ENCODE assay signal across 8 cellular contexts in the genomic region with DNA sequence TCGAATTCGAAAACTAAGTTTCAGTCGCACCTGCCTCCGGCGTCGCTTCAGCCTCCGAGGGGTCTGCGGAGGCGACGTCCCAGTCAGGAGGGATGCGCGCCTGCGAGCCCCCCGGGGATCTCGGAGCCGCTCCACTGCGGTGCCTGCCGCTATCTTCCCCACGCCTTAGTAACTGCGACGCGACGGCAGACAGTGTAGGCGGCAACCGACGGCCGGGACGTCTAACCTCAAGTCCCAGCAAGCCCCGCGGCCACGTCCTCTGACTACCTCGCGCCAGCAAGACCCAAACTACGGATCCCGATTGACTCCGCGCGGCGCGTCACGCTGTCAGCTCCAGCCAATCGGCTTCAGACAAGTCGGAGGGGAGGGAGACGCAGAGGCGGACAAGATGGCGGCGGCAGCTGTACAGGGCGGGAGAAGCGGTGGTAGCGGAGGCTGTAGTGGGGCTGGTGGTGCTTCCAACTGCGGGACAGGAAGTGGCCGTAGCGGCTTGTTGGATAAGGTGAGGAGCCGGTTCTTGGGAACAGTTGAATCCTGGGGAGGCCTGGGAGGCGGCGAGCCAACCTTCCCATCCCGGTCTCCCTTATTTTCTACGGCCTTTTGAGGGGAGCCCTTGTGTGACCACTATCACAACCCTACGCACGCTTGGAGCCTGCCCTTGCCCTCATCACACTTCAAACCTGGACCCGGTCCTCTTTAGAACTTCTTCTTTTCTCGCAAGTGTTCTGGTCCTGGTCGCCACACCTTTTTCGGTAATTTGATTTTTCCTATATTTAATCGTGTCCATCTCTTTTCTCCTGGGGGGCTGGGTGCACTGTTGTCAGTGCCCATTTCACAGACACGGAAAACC. TPM values are rescaled to one million over a fixed set of nuclear protein-coding genes. Genes with fewer than 3 reads are reported as not detected.
DNase-seq lines count a peak whose midpoint lies in the region; ATAC-seq and TF ChIP-seq lines count a peak whose summit lies in the region.

Gene SPCS2, plus strand, starts transcription at position 369 of the 850 bp plus-strand sequence. Its CDS starts 20 bp downstream, at position 389.
Gene XRRA1, minus strand, starts transcription at position 194 of the 850 bp plus-strand sequence. CDS start 8,213 bp downstream, outside the sequence.

- H3K36me3 ChIP-seq in Panc1 (ENCODE audit: control insufficient read depth, insufficient read depth, low read length) (peaks cover 12% of the 10 kb centered on the region; the same call in 1 of the 2 replicates), esophagus muscularis mucosa (peaks cover 0 to 16% (median 8%) of the 10 kb centered on the region in 4 donors), muscle layer of duodenum (ENCODE audit: control insufficient read depth in 1 of 2, insufficient read depth in 2 of 2, low read length in 2 of 2) (peaks cover 5 to 7% of the 10 kb centered on the region in 2 donors)

- CTCF ChIA-PET in Panc1 (lab: Charles Lee), result no interaction called here

- H3K4me3 Mint-ChIP-seq in activated T-cell treated with anti-CD3 and anti-CD28 coated beads, Interleukin-2, amount 50 U/mL, for 72 hours, result peak within 1 kb of the TSS; percentile 98 to 99

- H3K4me1 Mint-ChIP-seq in activated T-cell treated with anti-CD3 and anti-CD28 coated beads, Interleukin-2, amount 50 U/mL, for 72 hours (ENCODE audit: low read depth), result peaks cover 79% of the 10 kb centered on the region

- in situ Hi-C loops in Panc1 (cut with HindIII; ENCODE audit: low pct_unique_long_range_greater_than_20kb, low sequenced_read_pairs), result no loop called here

- H3K9me3 ChIP-seq in Panc1 (ENCODE audit: control insufficient read depth, insufficient read depth, low read depth, low read length) (no peaks in the 10 kb centered on the region), esophagus muscularis mucosa (no peaks in the 10 kb centered on the region), muscle layer of duodenum (ENCODE audit: control insufficient read depth in 1 of 2, low read length in 2 of 2) (no peaks in the 10 kb centered on the region)

- peak within 1 kb of the TSS; percentile 100 for H3K27ac Mint-ChIP-seq in activated T-cell treated with anti-CD3 and anti-CD28 coated beads, Interleukin-2, amount 50 U/mL, for 72 hours

- POLR2A ChIA-PET in Panc1 (lab: Charles Lee), result interaction anchor here (0.7 kb wide), 1 partner anchor 39 kb away, joined by 3 read pairs; no protein-coding TSS in a partner anchor

- no peak for TF ChIP-seq CTCF in Panc1 (IDR thresholded peaks at IDR 0.05)
- no peak for TF ChIP-seq CTCF in esophagus muscularis mucosa (IDR thresholded peaks at IDR 0.05)

- peaks cover 13 to 24% of the 10 kb centered on the region in 2 donors for H3K36me3 Mint-ChIP-seq in activated T-cell treated with anti-CD3 and anti-CD28 coated beads, Interleukin-2, amount 50 U/mL, for 72 hours (ENCODE audit: insufficient read depth in 2 of 2)

- DNase-seq in DMS53 (lab: John Stamatoyannopoulos, UW), result peak; percentile 100
- peak; percentile 94 for DNase-seq in KG1 (lab: John Stamatoyannopoulos, UW)
- peak; percentile 94 for DNase-seq in Panc1 (ENCODE audit: low read depth, low spot score)
- peak; percentile 98 to 99 for DNase-seq in activated T-cell treated with anti-CD3 and anti-CD28 coated beads, Interleukin-2, amount 50 U/mL, for 72 hours
- DNase-seq in esophagus muscularis mucosa (ENCODE audit: extremely low spot score), result peak; percentile 99
- peak; percentile 98 to 99 for DNase-seq in stimulated activated CD8-positive, alpha-beta memory T cell treated with anti-CD3 and anti-CD28 coated beads, Interleukin-7, amount 100 ng/mL, for 4 hours (ENCODE audit: low read depth in 2 of 2)

- TSS peak; percentile 87 for BruUV-seq in Panc1 (replicated peaks; lab: Mats Ljungman, UMichigan)

- peaks cover 12% of the 10 kb centered on the region for H3K4me1 ChIP-seq in Panc1 (ENCODE audit: control insufficient read depth, insufficient read depth, low read length)
- peaks cover 29 to 58% (median 38%) of the 10 kb centered on the region in 4 donors for H3K4me1 ChIP-seq in esophagus muscularis mucosa
- H3K4me1 ChIP-seq in muscle layer of duodenum (ENCODE audit: control insufficient read depth in 1 of 2, insufficient read depth in 2 of 2, low read length in 2 of 2), result peaks cover 9 to 31% of the 10 kb centered on the region in 2 donors

- under 1% methylated on average over 43 of the region's 66 CpGs for WGBS in esophagus muscularis mucosa

- H3K27me3 Mint-ChIP-seq in activated T-cell treated with anti-CD3 and anti-CD28 coated beads, Interleukin-2, amount 50 U/mL, for 72 hours (ENCODE audit: low read depth), result no peaks in the 10 kb centered on the region

- peak within 1 kb of the TSS; percentile 95 to 98 for H3K4me3 ChIP-seq in Panc1 (ENCODE audit: low read depth in 2 of 2, low read length in 2 of 2)
- peak within 1 kb of the TSS; percentile 71 to 84 (median 76) for H3K4me3 ChIP-seq in esophagus muscularis mucosa
- peak within 1 kb of the TSS; percentile 93 to 98 for H3K4me3 ChIP-seq in muscle layer of duodenum (ENCODE audit: low read depth in 1 of 2, low read length in 2 of 2)

- peak; percentile 54 for TF ChIP-seq POLR2A in esophagus muscularis mucosa (IDR thresholded peaks at IDR 0.05; ENCODE audit: low read depth)

- intact Hi-C loops in Panc1 (cut with micrococcal nuclease; ENCODE audit: unreplicated experiment), result no loop called here
- intact Hi-C loops in esophagus muscularis mucosa (cut with DNase I), result no loop called here

- H3K9me3 Mint-ChIP-seq in activated T-cell treated with anti-CD3 and anti-CD28 coated beads, Interleukin-2, amount 50 U/mL, for 72 hours, result peaks cover 0 to 2% of the 10 kb centered on the region in 2 donors

- ATAC-seq in GM21723 (IDR thresholded peaks at IDR 0.05; ENCODE audit: unreplicated experiment), result peak; percentile 88
- ATAC-seq in Panc1, result peak; percentile 100
- ATAC-seq in activated T-cell treated with anti-CD3 and anti-CD28 coated beads, Interleukin-2, amount 50 U/mL, for 72 hours (replicated peaks in 1 of 2), result peak; percentile 99

- peak within 1 kb of the TSS; percentile 97 for H3K27ac ChIP-seq in Panc1 (ENCODE audit: low read length)
- H3K27ac ChIP-seq in esophagus muscularis mucosa (replicated peaks in 1 of 4), result peak within 1 kb of the TSS; percentile 79 to 90 (median 82)
- H3K27ac ChIP-seq in muscle layer of duodenum (ENCODE audit: low read length), result peak within 1 kb of the TSS; percentile 89

- H3K27me3 ChIP-seq in Panc1 (ENCODE audit: control insufficient read depth, insufficient read depth, low read length) (no peaks in the 10 kb centered on the region), esophagus muscularis mucosa (no peaks in the 10 kb centered on the region), muscle layer of duodenum (ENCODE audit: low read depth, low read length) (no peaks in the 10 kb centered on the region)

- TF ChIP-seq EP300 in esophagus muscularis mucosa (IDR thresholded peaks at IDR 0.05), result no peak

RNA-seq across cellular contexts. Expression of gene SPCS2, which starts in this region (rescaled TPM):
- total RNA-seq in Panc1 (2021; ENCODE audit: unreplicated experiment) (242 TPM), esophagus muscularis mucosa (10 to 100 TPM; 23.6 to 98.7 (median 28.6) TPM)
- polyA plus RNA-seq in Panc1 (2012; ENCODE audit: insufficient read length), result 399 TPM
- total RNA-seq in activated T-cell treated with anti-CD3 and anti-CD28 coated beads, Interleukin-2, amount 50 U/mL, for 72 hours, result 100 to 1,000 TPM; 154 to 160 TPM

RNA-seq across cellular contexts. Expression of gene XRRA1, which starts in this region (rescaled TPM):
- total RNA-seq in Panc1 (2021; ENCODE audit: unreplicated experiment) (34.1 TPM), esophagus muscularis mucosa (10 to 100 TPM in 3 of 4 donors, 1 to 10 TPM in 1; 9.1 to 19.5 (median 11.8) TPM)
- polyA plus RNA-seq in Panc1 (2012; ENCODE audit: insufficient read length), result 24.9 TPM
- total RNA-seq in activated T-cell treated with anti-CD3 and anti-CD28 coated beads, Interleukin-2, amount 50 U/mL, for 72 hours, result 10 to 100 TPM; 15.4 to 22.6 TPM

Comparison
In these comparisons a context has a peak if more than half of its experiments do, and no peak if none do; other contexts are left out.
1. Peak in every context shown above with its lines: DNase-seq, ATAC-seq, H3K4me3 ChIP-seq and H3K27ac ChIP-seq.